Comparison of ENCODE assay signal across 1 cellular context in the genomic region with DNA sequence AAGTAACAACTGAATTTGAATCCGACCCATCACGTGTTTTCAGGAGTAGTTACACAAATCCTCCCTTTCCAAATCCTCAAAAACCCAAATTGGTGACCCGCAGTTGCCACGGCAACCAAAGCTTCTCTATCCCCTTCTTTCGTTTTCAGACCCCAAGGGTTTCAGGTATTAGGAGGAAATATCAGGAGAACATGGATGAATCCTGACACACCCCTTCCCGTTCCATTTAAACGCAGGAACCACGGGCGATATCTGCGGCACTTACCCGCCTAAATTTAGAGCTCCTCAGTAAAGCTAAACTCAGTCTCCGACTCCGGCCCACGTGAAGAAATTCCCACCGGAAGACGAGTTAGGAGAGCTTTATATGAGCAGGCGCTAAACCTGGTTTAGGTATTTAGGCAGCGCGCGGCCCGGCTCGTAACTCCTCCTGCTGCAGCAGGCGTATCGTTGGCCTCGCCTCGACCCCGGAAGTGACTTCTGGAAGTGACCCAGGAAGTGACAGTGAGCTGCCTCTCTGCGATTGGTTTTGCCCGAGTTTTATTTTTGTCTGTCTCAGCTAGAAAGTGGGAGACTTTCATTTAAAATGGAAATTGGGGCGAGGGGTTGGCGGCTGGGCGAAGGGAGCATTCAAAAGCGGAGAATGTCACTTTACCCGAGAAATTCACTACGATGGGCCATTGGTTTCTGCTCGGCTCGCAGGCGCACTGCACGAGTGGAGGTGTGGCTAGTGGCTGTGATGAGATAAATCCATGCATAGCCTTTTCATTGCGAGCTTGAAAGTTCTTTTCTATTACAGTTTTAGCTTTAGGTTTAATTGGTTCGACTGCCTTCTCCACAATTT.
TF ChIP-seq lines count a peak whose summit lies in the region.

Gene TAF1A (minus strand): TSS at position 472 of the 841 bp plus-strand sequence.

TF ChIP-seq in K562, 482 proteins besides CTCF, POLR2A, EP300 and RAD21 (continued from another document and continues in another):
- peak; percentile 83 for TF ChIP-seq MYC (IDR thresholded peaks at IDR 0.05; ENCODE audit: low read depth, low read length)
- no peak for TF ChIP-seq MYC (CRISPR knock-in tag; IDR thresholded peaks at IDR 0.05; ENCODE audit: borderline replicate concordance, low read depth)
- no peak for TF ChIP-seq EGR1 (conservative IDR thresholded peaks at IDR 0.05)
- TF ChIP-seq CBFA2T3 (IDR thresholded peaks at IDR 0.05): no peak
- no peak for TF ChIP-seq ILF3 (IDR thresholded peaks at IDR 0.05; ENCODE audit: borderline replicate concordance)
- TF ChIP-seq RBBP5 (IDR thresholded peaks at IDR 0.05; ENCODE audit: borderline replicate concordance, insufficient read depth, low read length, poor library complexity, severe bottlenecking): peak; percentile 86
- no peak for TF ChIP-seq ZNF764 (CRISPR knock-in tag; IDR thresholded peaks at IDR 0.05; ENCODE audit: low read depth)
- TF ChIP-seq, protein P1, sequence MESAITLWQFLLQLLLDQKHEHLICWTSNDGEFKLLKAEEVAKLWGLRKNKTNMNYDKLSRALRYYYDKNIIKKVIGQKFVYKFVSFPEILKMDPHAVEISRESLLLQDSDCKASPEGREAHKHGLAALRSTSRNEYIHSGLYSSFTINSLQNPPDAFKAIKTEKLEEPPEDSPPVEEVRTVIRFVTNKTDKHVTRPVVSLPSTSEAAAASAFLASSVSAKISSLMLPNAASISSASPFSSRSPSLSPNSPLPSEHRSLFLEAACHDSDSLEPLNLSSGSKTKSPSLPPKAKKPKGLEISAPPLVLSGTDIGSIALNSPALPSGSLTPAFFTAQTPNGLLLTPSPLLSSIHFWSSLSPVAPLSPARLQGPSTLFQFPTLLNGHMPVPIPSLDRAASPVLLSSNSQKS (CRISPR knock-in tag; IDR thresholded peaks at IDR 0.05): peak; percentile 76; the same call in 1 of the 2 replicates
- TF ChIP-seq TGIF2 (CRISPR knock-in tag; IDR thresholded peaks at IDR 0.05): no peak
- no peak for TF ChIP-seq U2AF1 (optimal IDR thresholded peaks at IDR 0.05; ENCODE audit: low read depth, low read length)
- peak; percentile 39; the same call in 1 of the 2 replicates for TF ChIP-seq MAFG (tag; conservative IDR thresholded peaks at IDR 0.05)
- no peak for TF ChIP-seq MCM7 (IDR thresholded peaks at IDR 0.05)
- peak; percentile 62; the same call in 1 of the 2 replicates for TF ChIP-seq CREB3L1 (IDR thresholded peaks at IDR 0.05; ENCODE audit: borderline replicate concordance, low read depth)
- TF ChIP-seq, protein P2, sequence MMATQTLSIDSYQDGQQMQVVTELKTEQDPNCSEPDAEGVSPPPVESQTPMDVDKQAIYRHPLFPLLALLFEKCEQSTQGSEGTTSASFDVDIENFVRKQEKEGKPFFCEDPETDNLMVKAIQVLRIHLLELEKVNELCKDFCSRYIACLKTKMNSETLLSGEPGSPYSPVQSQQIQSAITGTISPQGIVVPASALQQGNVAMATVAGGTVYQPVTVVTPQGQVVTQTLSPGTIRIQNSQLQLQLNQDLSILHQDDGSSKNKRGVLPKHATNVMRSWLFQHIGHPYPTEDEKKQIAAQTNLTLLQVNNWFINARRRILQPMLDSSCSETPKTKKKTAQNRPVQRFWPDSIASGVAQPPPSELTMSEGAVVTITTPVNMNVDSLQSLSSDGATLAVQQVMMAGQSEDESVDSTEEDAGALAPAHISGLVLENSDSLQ (IDR thresholded peaks at IDR 0.05): peak; percentile 72
- TF ChIP-seq ZNF717 (CRISPR knock-in tag; IDR thresholded peaks at IDR 0.05): no peak
- TF ChIP-seq ZNF280A (IDR thresholded peaks at IDR 0.05; ENCODE audit: low read depth, partially characterized antibody): no peak
- TF ChIP-seq, protein P3, sequence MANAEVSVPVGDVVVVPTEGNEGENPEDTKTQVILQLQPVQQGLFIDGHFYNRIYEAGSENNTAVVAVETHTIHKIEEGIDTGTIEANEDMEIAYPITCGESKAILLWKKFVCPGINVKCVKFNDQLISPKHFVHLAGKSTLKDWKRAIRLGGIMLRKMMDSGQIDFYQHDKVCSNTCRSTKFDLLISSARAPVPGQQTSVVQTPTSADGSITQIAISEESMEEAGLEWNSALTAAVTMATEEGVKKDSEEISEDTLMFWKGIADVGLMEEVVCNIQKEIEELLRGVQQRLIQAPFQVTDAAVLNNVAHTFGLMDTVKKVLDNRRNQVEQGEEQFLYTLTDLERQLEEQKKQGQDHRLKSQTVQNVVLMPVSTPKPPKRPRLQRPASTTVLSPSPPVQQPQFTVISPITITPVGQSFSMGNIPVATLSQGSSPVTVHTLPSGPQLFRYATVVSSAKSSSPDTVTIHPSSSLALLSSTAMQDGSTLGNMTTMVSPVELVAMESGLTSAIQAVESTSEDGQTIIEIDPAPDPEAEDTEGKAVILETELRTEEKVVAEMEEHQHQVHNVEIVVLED (CRISPR knock-in tag; IDR thresholded peaks at IDR 0.05): peak; percentile 27; the same call in 1 of the 2 replicates
- 0 out of 4 replicates have a peak, but pooled peaks of 1 of the 2 experiments have one; percentile 19 for TF ChIP-seq MLLT1 (IDR thresholded peaks at IDR 0.05)
- no peak for TF ChIP-seq SNIP1 (IDR thresholded peaks at IDR 0.05; ENCODE audit: low read depth)
- TF ChIP-seq NCOA2 (IDR thresholded peaks at IDR 0.05; ENCODE audit: partially characterized antibody in 2 of 2): no peak
- TF ChIP-seq ZNF780A (CRISPR knock-in tag; IDR thresholded peaks at IDR 0.05): no peak
- TF ChIP-seq ZSCAN29 (IDR thresholded peaks at IDR 0.05): no peak
- TF ChIP-seq, protein P4, sequence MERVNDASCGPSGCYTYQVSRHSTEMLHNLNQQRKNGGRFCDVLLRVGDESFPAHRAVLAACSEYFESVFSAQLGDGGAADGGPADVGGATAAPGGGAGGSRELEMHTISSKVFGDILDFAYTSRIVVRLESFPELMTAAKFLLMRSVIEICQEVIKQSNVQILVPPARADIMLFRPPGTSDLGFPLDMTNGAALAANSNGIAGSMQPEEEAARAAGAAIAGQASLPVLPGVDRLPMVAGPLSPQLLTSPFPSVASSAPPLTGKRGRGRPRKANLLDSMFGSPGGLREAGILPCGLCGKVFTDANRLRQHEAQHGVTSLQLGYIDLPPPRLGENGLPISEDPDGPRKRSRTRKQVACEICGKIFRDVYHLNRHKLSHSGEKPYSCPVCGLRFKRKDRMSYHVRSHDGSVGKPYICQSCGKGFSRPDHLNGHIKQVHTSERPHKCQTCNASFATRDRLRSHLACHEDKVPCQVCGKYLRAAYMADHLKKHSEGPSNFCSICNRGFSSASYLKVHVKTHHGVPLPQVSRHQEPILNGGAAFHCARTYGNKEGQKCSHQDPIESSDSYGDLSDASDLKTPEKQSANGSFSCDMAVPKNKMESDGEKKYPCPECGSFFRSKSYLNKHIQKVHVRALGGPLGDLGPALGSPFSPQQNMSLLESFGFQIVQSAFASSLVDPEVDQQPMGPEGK (CRISPR knock-in tag; IDR thresholded peaks at IDR 0.05; ENCODE audit: borderline replicate concordance): peak; percentile 73; the same call in 1 of the 2 replicates
- TF ChIP-seq ZNF263 (CRISPR knock-in tag; IDR thresholded peaks at IDR 0.05; ENCODE audit: borderline replicate concordance): no peak
- TF ChIP-seq ATF7 (IDR thresholded peaks at IDR 0.05): peak; percentile 80
- TF ChIP-seq, protein P5, sequence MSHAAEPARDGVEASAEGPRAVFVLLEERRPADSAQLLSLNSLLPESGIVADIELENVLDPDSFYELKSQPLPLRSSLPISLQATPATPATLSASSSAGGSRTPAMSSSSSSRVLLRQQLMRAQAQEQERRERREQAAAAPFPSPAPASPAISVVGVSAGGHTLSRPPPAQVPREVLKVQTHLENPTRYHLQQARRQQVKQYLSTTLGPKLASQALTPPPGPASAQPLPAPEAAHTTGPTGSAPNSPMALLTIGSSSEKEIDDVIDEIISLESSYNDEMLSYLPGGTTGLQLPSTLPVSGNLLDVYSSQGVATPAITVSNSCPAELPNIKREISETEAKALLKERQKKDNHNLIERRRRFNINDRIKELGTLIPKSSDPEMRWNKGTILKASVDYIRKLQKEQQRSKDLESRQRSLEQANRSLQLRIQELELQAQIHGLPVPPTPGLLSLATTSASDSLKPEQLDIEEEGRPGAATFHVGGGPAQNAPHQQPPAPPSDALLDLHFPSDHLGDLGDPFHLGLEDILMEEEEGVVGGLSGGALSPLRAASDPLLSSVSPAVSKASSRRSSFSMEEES (CRISPR knock-in tag; IDR thresholded peaks at IDR 0.05): no peak
- no peak for TF ChIP-seq TFAM (CRISPR knock-in tag; conservative IDR thresholded peaks at IDR 0.05)
- TF ChIP-seq MTA2 (IDR thresholded peaks at IDR 0.05; ENCODE audit: low read depth): peak; percentile 67
- TF ChIP-seq, protein P6, sequence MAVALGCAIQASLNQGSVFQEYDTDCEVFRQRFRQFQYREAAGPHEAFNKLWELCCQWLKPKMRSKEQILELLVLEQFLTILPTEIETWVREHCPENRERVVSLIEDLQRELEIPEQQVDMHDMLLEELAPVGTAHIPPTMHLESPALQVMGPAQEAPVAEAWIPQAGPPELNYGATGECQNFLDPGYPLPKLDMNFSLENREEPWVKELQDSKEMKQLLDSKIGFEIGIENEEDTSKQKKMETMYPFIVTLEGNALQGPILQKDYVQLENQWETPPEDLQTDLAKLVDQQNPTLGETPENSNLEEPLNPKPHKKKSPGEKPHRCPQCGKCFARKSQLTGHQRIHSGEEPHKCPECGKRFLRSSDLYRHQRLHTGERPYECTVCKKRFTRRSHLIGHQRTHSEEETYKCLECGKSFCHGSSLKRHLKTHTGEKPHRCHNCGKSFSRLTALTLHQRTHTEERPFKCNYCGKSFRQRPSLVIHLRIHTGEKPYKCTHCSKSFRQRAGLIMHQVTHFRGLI (CRISPR knock-in tag; IDR thresholded peaks at IDR 0.05): no peak
- TF ChIP-seq SMAD1 (IDR thresholded peaks at IDR 0.05; ENCODE audit: low read depth, low read length, partially characterized antibody): peak; percentile 80
- TF ChIP-seq ZNF347 (CRISPR knock-in tag; IDR thresholded peaks at IDR 0.05; ENCODE audit: low read depth): no peak
- no peak for TF ChIP-seq PHB2 (IDR thresholded peaks at IDR 0.05; ENCODE audit: low read depth)
- no peak for TF ChIP-seq ZNF740 (CRISPR knock-in tag; IDR thresholded peaks at IDR 0.05)
- TF ChIP-seq ZNF740 (tag; IDR thresholded peaks at IDR 0.05): no peak
- peak; percentile 65 for TF ChIP-seq RB1 (IDR thresholded peaks at IDR 0.05; ENCODE audit: low read depth)
- TF ChIP-seq MAFK (IDR thresholded peaks at IDR 0.05; ENCODE audit: low read length): no peak; the same call in 1 of the 2 replicates
- TF ChIP-seq, protein P7, sequence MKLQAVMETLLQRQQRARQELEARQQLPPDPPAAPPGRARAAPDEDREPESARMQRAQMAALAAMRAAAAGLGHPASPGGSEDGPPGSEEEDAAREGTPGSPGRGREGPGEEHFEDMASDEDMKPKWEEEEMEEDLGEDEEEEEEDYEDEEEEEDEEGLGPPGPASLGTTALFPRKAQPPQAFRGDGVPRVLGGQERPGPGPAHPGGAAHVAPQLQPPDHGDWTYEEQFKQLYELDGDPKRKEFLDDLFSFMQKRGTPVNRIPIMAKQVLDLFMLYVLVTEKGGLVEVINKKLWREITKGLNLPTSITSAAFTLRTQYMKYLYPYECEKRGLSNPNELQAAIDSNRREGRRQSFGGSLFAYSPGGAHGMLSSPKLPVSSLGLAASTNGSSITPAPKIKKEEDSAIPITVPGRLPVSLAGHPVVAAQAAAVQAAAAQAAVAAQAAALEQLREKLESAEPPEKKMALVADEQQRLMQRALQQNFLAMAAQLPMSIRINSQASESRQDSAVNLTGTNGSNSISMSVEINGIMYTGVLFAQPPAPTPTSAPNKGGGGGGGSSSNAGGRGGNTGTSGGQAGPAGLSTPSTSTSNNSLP (IDR thresholded peaks at IDR 0.05; ENCODE audit: borderline replicate concordance, low read depth, low read length): no peak
- 0 out of 2 replicates have a peak, but pooled peaks have one; percentile 61 for TF ChIP-seq ZNF766 (CRISPR knock-in tag; conservative IDR thresholded peaks at IDR 0.05)
- TF ChIP-seq JUN (IDR thresholded peaks at IDR 0.05; ENCODE audit: borderline replicate concordance, low read depth, low read length): 0 out of 2 replicates have a peak, but pooled peaks have one; percentile 6
- peak; percentile 26; the same call in 1 of the 2 replicates for TF ChIP-seq JUN (CRISPR knock-in tag; IDR thresholded peaks at IDR 0.05; ENCODE audit: borderline replicate concordance)
- TF ChIP-seq L3MBTL2 (IDR thresholded peaks at IDR 0.05): peak; percentile 79; the same call in 1 of the 2 replicates
- 0 out of 2 replicates have a peak, but pooled peaks have one; percentile 36 for TF ChIP-seq FOSL1 (tag; conservative IDR thresholded peaks at IDR 0.05)
- peak; percentile 62 for TF ChIP-seq ETV1 (tag; conservative IDR thresholded peaks at IDR 0.05; ENCODE audit: low read depth)
